In genomic region chr13:45807520-45808099, GRCh38 we compare ENCODE assay signal across 9 cellular contexts. TPM values are rescaled to one million over a fixed set of nuclear protein-coding genes. Genes with fewer than 3 reads are reported as not detected.
DNase-seq lines count a peak whose midpoint lies in the region; ATAC-seq and TF ChIP-seq lines count a peak whose summit lies in the region.
"Had no signal": no experiment of that assay in that cellular context is flagged by ENCODE, and none has a peak within 500 bp of the region (broad histone marks: within the 10 kb centered on the region; RNA-seq: fewer than 3 reads in every experiment).

No MANE protein-coding gene starts in this region.

- H3K36me3 Mint-ChIP-seq in CD4-positive, CD25-positive, alpha-beta regulatory T cell = no peaks in the 10 kb centered on the region
- H3K36me3 Mint-ChIP-seq in stimulated activated memory B cell treated with anti-CD40 and anti-IgM and Interleukin-4, amounts not matched to agents 10 μg/mL and 1 μg/mL and 100 μg/mL, for 72 hours = no peaks in the 10 kb centered on the region
- H3K36me3 Mint-ChIP-seq: immature natural killer cell had no signal

- H3K4me3 ChIP-seq in CD4-positive, CD25-positive, alpha-beta regulatory T cell (ENCODE audit: low read depth, low read length) = no peak overlapping the region
- H3K4me3 ChIP-seq in GM23248 = no peak overlapping the region
- H3K4me3 ChIP-seq in adrenal gland = no peak overlapping the region
- no peak overlapping the region for H3K4me3 ChIP-seq in colonic mucosa

- H3K27ac ChIP-seq in CD4-positive, CD25-positive, alpha-beta regulatory T cell (ENCODE audit: insufficient read depth, low read length, poor library complexity, severe bottlenecking) = no peak overlapping the region
- H3K27ac ChIP-seq in GM23248 (no peak overlapping the region), adrenal gland (no peak overlapping the region), colonic mucosa (no peak overlapping the region)

- H3K36me3 ChIP-seq in CD4-positive, CD25-positive, alpha-beta regulatory T cell (ENCODE audit: control insufficient read depth, insufficient read depth, low read length) = no peaks in the 10 kb centered on the region
- H3K36me3 ChIP-seq in GM23248 (ENCODE audit: low read depth) (no peaks in the 10 kb centered on the region), adrenal gland (replicated peaks in 1 of 2) (no peaks in the 10 kb centered on the region), colonic mucosa (no peaks in the 10 kb centered on the region)

- H3K9me3 ChIP-seq in CD4-positive, CD25-positive, alpha-beta regulatory T cell (ENCODE audit: control insufficient read depth in 2 of 2, low read length in 2 of 2) = no peaks in the 10 kb centered on the region
- no peaks in the 10 kb centered on the region for H3K9me3 ChIP-seq in GM23248 (ENCODE audit: low read depth)
- no peaks in the 10 kb centered on the region for H3K9me3 ChIP-seq in adrenal gland (replicated peaks in 1 of 3)
- H3K9me3 ChIP-seq in colonic mucosa = no peaks in the 10 kb centered on the region

- peaks cover 3% of the 10 kb centered on the region for H3K27me3 ChIP-seq in CD4-positive, CD25-positive, alpha-beta regulatory T cell (ENCODE audit: control insufficient read depth, insufficient read depth, low read length)
- H3K27me3 ChIP-seq in GM23248 (replicated peaks; ENCODE audit: insufficient read depth) (peaks cover 4% of the 10 kb centered on the region; the same call in 1 of the 2 replicates), adrenal gland (no peaks in the 10 kb centered on the region), colonic mucosa (no peaks in the 10 kb centered on the region)

- peak in 2 of 3 donors; percentile 15 to 17 for DNase-seq in CD4-positive, CD25-positive, alpha-beta regulatory T cell
- DNase-seq in GM23248 (peak; percentile 59), NCI-H524 treated with DMSO at 0.1 percent for 48 hours (lab: John Stamatoyannopoulos, UW) (peak; percentile 42), adrenal gland (peak; percentile 45 to 78 (median 58)), hepatic stellate cell (ENCODE audit: low spot score) (peak; percentile 32), ureter (ENCODE audit: low spot score) (no peak), colonic mucosa (no peak)

- no peaks in the 10 kb centered on the region for H3K4me1 ChIP-seq in CD4-positive, CD25-positive, alpha-beta regulatory T cell (ENCODE audit: control insufficient read depth, insufficient read depth, low read length, poor library complexity, severe bottlenecking)
- H3K4me1 ChIP-seq in GM23248 (ENCODE audit: insufficient read depth) = no peaks in the 10 kb centered on the region
- no peaks in the 10 kb centered on the region for H3K4me1 ChIP-seq in adrenal gland (replicated peaks in 1 of 2)
- no peaks in the 10 kb centered on the region for H3K4me1 ChIP-seq in colonic mucosa

- H3K4me2 ChIP-seq in GM23248 (ENCODE audit: unreplicated experiment) = no peak overlapping the region

- H3K27ac Mint-ChIP-seq in CD4-positive, CD25-positive, alpha-beta regulatory T cell = no peak overlapping the region
- H3K27ac Mint-ChIP-seq in stimulated activated memory B cell treated with anti-CD40 and anti-IgM and Interleukin-4, amounts not matched to agents 10 μg/mL and 1 μg/mL and 100 μg/mL, for 72 hours = no peak overlapping the region
- H3K27ac Mint-ChIP-seq: immature natural killer cell had no signal

- H4K20me1 ChIP-seq in GM23248 (ENCODE audit: insufficient read depth) = no peaks in the 10 kb centered on the region

- peaks cover 12% of the 10 kb centered on the region for H3K27me3 Mint-ChIP-seq in CD4-positive, CD25-positive, alpha-beta regulatory T cell
- H3K27me3 Mint-ChIP-seq in stimulated activated memory B cell treated with anti-CD40 and anti-IgM and Interleukin-4, amounts not matched to agents 10 μg/mL and 1 μg/mL and 100 μg/mL, for 72 hours = no peaks in the 10 kb centered on the region

- intact Hi-C loops in adrenal gland (cut with DNase I) = no loop called here
- intact Hi-C loops in colonic mucosa (cut with DNase I) = no loop called here

- H3K9me3 Mint-ChIP-seq in CD4-positive, CD25-positive, alpha-beta regulatory T cell = peaks cover 0 to 4% (median 0%) of the 10 kb centered on the region in 7 donors
- H3K9me3 Mint-ChIP-seq in stimulated activated memory B cell treated with anti-CD40 and anti-IgM and Interleukin-4, amounts not matched to agents 10 μg/mL and 1 μg/mL and 100 μg/mL, for 72 hours = peaks cover 5% of the 10 kb centered on the region
- H3K9me3 Mint-ChIP-seq: immature natural killer cell had no signal

- H2AFZ ChIP-seq in GM23248 = no peak overlapping the region

- in situ Hi-C loops in GM23248 (cut with MboI) = no loop called here

- H3K79me2 ChIP-seq in GM23248 (ENCODE audit: insufficient read depth) = no peaks in the 10 kb centered on the region

- H3K4me1 Mint-ChIP-seq in CD4-positive, CD25-positive, alpha-beta regulatory T cell = no peaks in the 10 kb centered on the region
- no peaks in the 10 kb centered on the region for H3K4me1 Mint-ChIP-seq in stimulated activated memory B cell treated with anti-CD40 and anti-IgM and Interleukin-4, amounts not matched to agents 10 μg/mL and 1 μg/mL and 100 μg/mL, for 72 hours
- H3K4me1 Mint-ChIP-seq: immature natural killer cell had no signal

- H3K9ac ChIP-seq in GM23248 (no peak overlapping the region), colonic mucosa (ENCODE audit: low read depth in 2 of 2, low read length in 2 of 2) (no peak overlapping the region)

- peak in 1 of 2 donors; percentile 46 for ATAC-seq in CD4-positive, CD25-positive, alpha-beta regulatory T cell (ENCODE audit: low read depth in 2 of 2)
- ATAC-seq in stimulated activated memory B cell treated with anti-CD40 and anti-IgM and Interleukin-4, amounts not matched to agents 10 μg/mL and 1 μg/mL and 100 μg/mL, for 72 hours = peak; percentile 49

- TF ChIP-seq CTCF in adrenal gland (IDR thresholded peaks at IDR 0.05) (peak; percentile 28 to 78 (median 64)), colonic mucosa (IDR thresholded peaks at IDR 0.05) (no peak)

- 35 to 38% methylated on average over 3 of the region's 3 CpGs for WGBS in GM23248 (ENCODE audit: low coverage in 1 of 2, low lambda C conversion rate in 2 of 2, missing lambda C conversion rate in 2 of 2), 2 experiments
- WGBS in adrenal gland, 4 donors = 35 to 45% (median 43%) methylated on average over 3 of the region's 3 CpGs

- H3F3A ChIP-seq in GM23248 (ENCODE audit: insufficient read depth) = no peaks in the 10 kb centered on the region

- no peaks in the 10 kb centered on the region for H3K9me2 ChIP-seq in GM23248 (ENCODE audit: insufficient read depth)

- no peak overlapping the region for H3K4me3 Mint-ChIP-seq in CD4-positive, CD25-positive, alpha-beta regulatory T cell
- H3K4me3 Mint-ChIP-seq in stimulated activated memory B cell treated with anti-CD40 and anti-IgM and Interleukin-4, amounts not matched to agents 10 μg/mL and 1 μg/mL and 100 μg/mL, for 72 hours = no peak overlapping the region
- H3K4me3 Mint-ChIP-seq: immature natural killer cell had no signal

- no peak for TF ChIP-seq POLR2A in adrenal gland (IDR thresholded peaks at IDR 0.05)

RNA-seq across cellular contexts. Expression of gene SIAH3, which starts 43.9 kb away (rescaled TPM):
- not detected for total RNA-seq in CD4-positive, CD25-positive, alpha-beta regulatory T cell
- under 1 TPM in 1 of 4 donors, not detected in 3; 0.03 TPM for polyA plus RNA-seq in CD4-positive, CD25-positive, alpha-beta regulatory T cell
- total RNA-seq in GM23248 (2014; rRNA removed; shearing (Covaris generic)) = not detected in 2 replicates
- not detected in 2 replicates for polyA plus RNA-seq in GM23248 (2016; fragmentation: Nextera tagmentation; extraction: Ambion mirVana)
- total RNA-seq in adrenal gland = under 1 TPM; 0.12 to 0.64 (median 0.24) TPM
- polyA plus RNA-seq in adrenal gland = under 1 TPM; 0.03 to 0.38 (median 0.16) TPM
- total RNA-seq in ureter = 0.08 TPM
- not detected for total RNA-seq in colonic mucosa
- polyA plus RNA-seq: immature natural killer cell had no signal

Comparison
In these comparisons a context has a peak if more than half of its experiments do, and no peak if none do; other contexts are left out.
1. DNase-seq: peak in CD4-positive, CD25-positive, alpha-beta regulatory T cell (2 of 3), GM23248 (single experiment), NCI-H524 treated with DMSO at 0.1 percent for 48 hours (single experiment), adrenal gland (7 of 7) and hepatic stellate cell (single experiment); none in ureter (single experiment) and colonic mucosa (single experiment).